In genomic region chr12:31585895-31586294, GRCh38 we compare ENCODE assay signal across 16 cellular contexts.
"Had no signal": no experiment of that assay in that cellular context is flagged by ENCODE, and none has a peak within 500 bp of the region (broad histone marks: within the 10 kb centered on the region; RNA-seq: fewer than 3 reads in every experiment).

No MANE protein-coding gene starts in this region.

- H3K27me3 ChIP-seq: dorsolateral prefrontal cortex, uterus had no signal

- DNase-seq: activated CD4-positive, alpha-beta T cell treated with anti-CD3 and anti-CD28 coated beads, Interleukin-2, amount 50 U/mL, for 4 hours; activated CD4-positive, CD25-positive, alpha-beta regulatory T cell treated with anti-CD3 and anti-CD28 coated beads, Interleukin-2, amount 50 U/mL, for 72 hours; activated CD8-positive, alpha-beta memory T cell treated with anti-CD3 and anti-CD28 coated beads, Interleukin-2, amount 10 ng/mL, durations not matched to agents 7 days and 5 days; activated effector memory CD4-positive, alpha-beta T cell treated with anti-CD3 and anti-CD28 coated beads, Interleukin-2, amount 50 U/mL, for 16 hours; activated T-cell treated with anti-CD3 and anti-CD28 coated beads, Interleukin-2, amount 50 U/mL, for 4 hours; amygdala; dorsolateral prefrontal cortex; hippocampal formation; stimulated activated CD4-positive, alpha-beta T cell treated with anti-CD3 and anti-CD28 coated beads, Interleukin-15, amount 100 ng/mL, for 24 hours; stimulated activated CD4-positive, alpha-beta T cell treated with anti-CD3 and anti-CD28 coated beads, Interleukin-4, amount 100 ng/mL, for 24 hours; stomach; uterus had no signal

- H3K27ac Mint-ChIP-seq: activated CD8-positive, alpha-beta memory T cell treated with anti-CD3 and anti-CD28 coated beads, Interleukin-2, amount 10 ng/mL, durations not matched to agents 7 days and 5 days; activated naive CD8-positive, alpha-beta T cell; natural killer cell treated with Interleukin-12 subunit alpha and Interleukin-12 subunit beta and Interleukin-15 and Interleukin-18, amount 100 ng/mL, for 72 hours had no signal

- H3K4me1 ChIP-seq: uterus had no signal

- ATAC-seq: activated CD8-positive, alpha-beta memory T cell treated with anti-CD3 and anti-CD28 coated beads, Interleukin-2, amount 10 ng/mL, durations not matched to agents 7 days and 5 days; activated T-cell treated with anti-CD3 and anti-CD28 coated beads, Interleukin-2, amount 50 U/mL, for 4 hours; natural killer cell treated with Interleukin-12 subunit alpha and Interleukin-12 subunit beta and Interleukin-15 and Interleukin-18, amount 100 ng/mL, for 72 hours; sciatic nerve had no signal

- H3K4me3 ChIP-seq: dorsolateral prefrontal cortex, stomach, thoracic aorta, uterus had no signal

- H3K27ac ChIP-seq: dorsolateral prefrontal cortex, thoracic aorta, uterus had no signal

- H3K36me3 Mint-ChIP-seq: activated CD8-positive, alpha-beta memory T cell treated with anti-CD3 and anti-CD28 coated beads, Interleukin-2, amount 10 ng/mL, durations not matched to agents 7 days and 5 days; natural killer cell treated with Interleukin-12 subunit alpha and Interleukin-12 subunit beta and Interleukin-15 and Interleukin-18, amount 100 ng/mL, for 72 hours had no signal

- H3K36me3 ChIP-seq: stomach, thoracic aorta, uterus had no signal

- H3K9me3 ChIP-seq: stomach, thoracic aorta, uterus had no signal

- H3K9me3 Mint-ChIP-seq: activated T-cell treated with anti-CD3 and anti-CD28 coated beads, Interleukin-2, amount 50 U/mL, for 4 hours; natural killer cell treated with Interleukin-12 subunit alpha and Interleukin-12 subunit beta and Interleukin-15 and Interleukin-18, amount 100 ng/mL, for 72 hours had no signal

- H3K4me3 Mint-ChIP-seq: activated CD8-positive, alpha-beta memory T cell treated with anti-CD3 and anti-CD28 coated beads, Interleukin-2, amount 10 ng/mL, durations not matched to agents 7 days and 5 days; activated naive CD8-positive, alpha-beta T cell; activated T-cell treated with anti-CD3 and anti-CD28 coated beads, Interleukin-2, amount 50 U/mL, for 4 hours; natural killer cell treated with Interleukin-12 subunit alpha and Interleukin-12 subunit beta and Interleukin-15 and Interleukin-18, amount 100 ng/mL, for 72 hours had no signal
